Comparison of ENCODE assay signal across 8 cellular contexts in genomic region chr14:31025335-31026075, GRCh38. TPM values are rescaled to one million over a fixed set of nuclear protein-coding genes. Genes with fewer than 3 reads are reported as not detected.
DNase-seq lines count a peak whose midpoint lies in the region; ATAC-seq and TF ChIP-seq lines count a peak whose summit lies in the region.

A gene with protein sequence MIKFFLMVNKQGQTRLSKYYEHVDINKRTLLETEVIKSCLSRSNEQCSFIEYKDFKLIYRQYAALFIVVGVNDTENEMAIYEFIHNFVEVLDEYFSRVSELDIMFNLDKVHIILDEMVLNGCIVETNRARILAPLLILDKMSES (plus strand): TSS chr14:31025649. CDS start chr14:31066197, 40,548 bp downstream.

- H3K4me1 ChIP-seq in MM.1S (ENCODE audit: low read length) = no peaks in the 10 kb centered on the region
- peaks cover 11% of the 10 kb centered on the region for H3K4me1 ChIP-seq in mammary epithelial cell (ENCODE audit: insufficient read depth, low read length)

- DNase-seq in CD1c-positive myeloid dendritic cell (ENCODE audit: extremely low spot score) = peak; percentile 51
- peak; percentile 7 for DNase-seq in MM.1S
- peak; percentile 53 for DNase-seq in WTC11 (ENCODE audit: low spot score)
- DNase-seq in mammary epithelial cell = peak; percentile 20
- peak; percentile 69 for DNase-seq in islet precursor cell
- peak; percentile 42 for DNase-seq in stimulated activated CD4-positive, alpha-beta T cell treated with anti-CD3 and anti-CD28 coated beads, Interleukin-12 subunit alpha, Interleukin-12 subunit beta, amount 100 ng/mL, for 4 hours

- H3K4me2 ChIP-seq in MM.1S (ENCODE audit: low read depth, low read length) = peak within 1 kb of the TSS; percentile 51
- H3K4me2 ChIP-seq in mammary epithelial cell (ENCODE audit: insufficient read depth, low read depth, low read length) = peak within 1 kb of the TSS; percentile 97

- POLR2A ChIA-PET in WTC11 (lab: Charles Lee) = interaction anchor here (0.6 to 1.7 kb wide), 6 partner anchors 20 to 103 kb away, joined by 3 to 12 read pairs (median 4); no protein-coding TSS in a partner anchor

- peak within 1 kb of the TSS; percentile 61 for H2AFZ ChIP-seq in MM.1S (ENCODE audit: low read length)
- peak within 1 kb of the TSS; percentile 93 for H2AFZ ChIP-seq in mammary epithelial cell (ENCODE audit: low read depth, low read length)

- H3K79me2 ChIP-seq in MM.1S (ENCODE audit: low read length) = peaks cover 52% of the 10 kb centered on the region
- peaks cover 72% of the 10 kb centered on the region for H3K79me2 ChIP-seq in mammary epithelial cell (ENCODE audit: insufficient read depth, low read length)

- peaks cover 5% of the 10 kb centered on the region for H3K36me3 Mint-ChIP-seq in WTC11

- TF ChIP-seq CTCF in MM.1S (IDR thresholded peaks at IDR 0.05; ENCODE audit: low read length) = no peak
- no peak for TF ChIP-seq CTCF in WTC11 (IDR thresholded peaks at IDR 0.05)
- TF ChIP-seq CTCF in mammary epithelial cell (conservative IDR thresholded peaks at IDR 0.05 in 1 of 2, IDR thresholded peaks at IDR 0.05 in 1 of 2; ENCODE audit: extremely low read depth in 1 of 2, insufficient read depth in 1 of 2, low read depth in 1 of 2, low read length in 2 of 2) = no peak

- 0% methylated on average over 15 of the region's 52 CpGs for WGBS in mammary epithelial cell (ENCODE audit: low coverage, missing lambda C conversion rate)

- H3F3A ChIP-seq in MM.1S (ENCODE audit: insufficient read depth, low read length) = peaks cover 12% of the 10 kb centered on the region

- intact Hi-C loops in mammary epithelial cell (cut with micrococcal nuclease) = loop anchor here (1.0 to 2.0 kb wide), 4 partner anchors 31 to 57 kb away; no protein-coding TSS in a partner anchor

- peak within 1 kb of the TSS; percentile 99 for H3K27ac Mint-ChIP-seq in WTC11

- no TSS peak for BruUV-seq in mammary epithelial cell (replicated peaks; lab: Mats Ljungman, UMichigan)

- H3K9me3 ChIP-seq in MM.1S (replicated peaks; ENCODE audit: insufficient read depth, low read length) = no peaks in the 10 kb centered on the region
- no peaks in the 10 kb centered on the region for H3K9me3 ChIP-seq in mammary epithelial cell (replicated peaks; ENCODE audit: insufficient read depth, low read length)

- ATAC-seq in GM21381 (IDR thresholded peaks at IDR 0.05; ENCODE audit: unreplicated experiment) = peak; percentile 14
- peak; percentile 17 for ATAC-seq in WTC11
- no peak for ATAC-seq in GM18873 (IDR thresholded peaks at IDR 0.05; ENCODE audit: low FRiP score, unreplicated experiment)

- dilution Hi-C loops in mammary epithelial cell (cut with HindIII; ENCODE audit: low sequenced_read_pairs) = no loop called here

- no peaks in the 10 kb centered on the region for H3K27me3 Mint-ChIP-seq in WTC11 (ENCODE audit: low read depth)

- H3K4me3 ChIP-seq in MM.1S (ENCODE audit: low read length) (peak within 1 kb of the TSS; percentile 80), mammary epithelial cell (replicated peaks in 1 of 3; ENCODE audit: insufficient read depth in 1 of 3, low read depth in 2 of 3, low read length in 3 of 3) (peak within 1 kb of the TSS; percentile 58 to 96 (median 80))

- in situ Hi-C loops in mammary epithelial cell (cut with MboI; ENCODE audit: low sequenced_read_pairs in 2 of 2) = loop anchor here (5.0 to 10.0 kb wide), 2 partner anchors 47 to 49 kb away; no protein-coding TSS in a partner anchor

- peak within 1 kb of the TSS; percentile 93; the same call in 1 of the 2 replicates for H3K27ac ChIP-seq in MM.1S (ENCODE audit: low read length)
- peak within 1 kb of the TSS; percentile 90 for H3K27ac ChIP-seq in mammary epithelial cell (ENCODE audit: insufficient read depth, low read depth, low read length)

- no peaks in the 10 kb centered on the region for H3K36me3 ChIP-seq in MM.1S (replicated peaks; ENCODE audit: insufficient read depth, low read length)
- peaks cover 6% of the 10 kb centered on the region for H3K36me3 ChIP-seq in mammary epithelial cell (ENCODE audit: insufficient read depth, low read length)

- no peaks in the 10 kb centered on the region for H3K9me3 Mint-ChIP-seq in WTC11

- H3K4me1 Mint-ChIP-seq in WTC11 = peaks cover 40% of the 10 kb centered on the region

- peak within 1 kb of the TSS; percentile 80 for H3K9ac ChIP-seq in MM.1S (ENCODE audit: low read length)
- peak within 1 kb of the TSS; percentile 97 for H3K9ac ChIP-seq in mammary epithelial cell (ENCODE audit: insufficient read depth, low read length)

- CTCF ChIA-PET in WTC11 (lab: Charles Lee) (no interaction called here), mammary epithelial cell (lab: Charles Lee; ENCODE audit: low non-redundant PET) (no interaction called here)

- H4K20me1 ChIP-seq in MM.1S (ENCODE audit: insufficient read depth, low read length) = no peaks in the 10 kb centered on the region
- no peaks in the 10 kb centered on the region for H4K20me1 ChIP-seq in mammary epithelial cell (ENCODE audit: insufficient read depth, low read length)

- H3K4me3 Mint-ChIP-seq in WTC11 = peak within 1 kb of the TSS; percentile 89

- H3K27me3 ChIP-seq in MM.1S (replicated peaks; ENCODE audit: insufficient read depth, low read length) (no peaks in the 10 kb centered on the region), mammary epithelial cell (ENCODE audit: insufficient read depth, low read length) (no peaks in the 10 kb centered on the region)

- no peaks in the 10 kb centered on the region for H3K9me2 ChIP-seq in MM.1S (replicated peaks; ENCODE audit: insufficient read depth, low read length)

TF ChIP-seq in WTC11, 78 proteins besides CTCF, POLR2A, EP300 and RAD21:
- TF ChIP-seq TCF7 (CRISPR knock-in tag; IDR thresholded peaks at IDR 0.05; ENCODE audit: low read depth) = no peak
- TF ChIP-seq ZNF232 (CRISPR knock-in tag; IDR thresholded peaks at IDR 0.05) = 0 out of 2 replicates have a peak, but pooled peaks have one; percentile 58
- no peak for TF ChIP-seq ATF6 (CRISPR knock-in tag; IDR thresholded peaks at IDR 0.05)
- 0 out of 2 replicates have a peak, but pooled peaks have one; percentile 55 for TF ChIP-seq ATF1 (CRISPR knock-in tag; IDR thresholded peaks at IDR 0.05)
- TF ChIP-seq ZNF219 (CRISPR knock-in tag; IDR thresholded peaks at IDR 0.05; ENCODE audit: borderline replicate concordance) = peak; percentile 36; the same call in 1 of the 2 replicates
- TF ChIP-seq KAT7 (CRISPR knock-in tag; IDR thresholded peaks at IDR 0.05; ENCODE audit: borderline replicate concordance) = 0 out of 2 replicates have a peak, but pooled peaks have one; percentile 69
- TF ChIP-seq GABPB1 (CRISPR knock-in tag; IDR thresholded peaks at IDR 0.05) = 0 out of 2 replicates have a peak, but pooled peaks have one; percentile 21
- peak; percentile 15; the same call in 1 of the 2 replicates for TF ChIP-seq JUN (CRISPR knock-in tag; IDR thresholded peaks at IDR 0.05)
- TF ChIP-seq CBFB (CRISPR knock-in tag; IDR thresholded peaks at IDR 0.05; ENCODE audit: low read depth) = 0 out of 2 replicates have a peak, but pooled peaks have one; percentile 4
- 0 out of 2 replicates have a peak, but pooled peaks have one; percentile 19 for TF ChIP-seq ETV6 (CRISPR knock-in tag; IDR thresholded peaks at IDR 0.05)
- TF ChIP-seq, protein P1, sequence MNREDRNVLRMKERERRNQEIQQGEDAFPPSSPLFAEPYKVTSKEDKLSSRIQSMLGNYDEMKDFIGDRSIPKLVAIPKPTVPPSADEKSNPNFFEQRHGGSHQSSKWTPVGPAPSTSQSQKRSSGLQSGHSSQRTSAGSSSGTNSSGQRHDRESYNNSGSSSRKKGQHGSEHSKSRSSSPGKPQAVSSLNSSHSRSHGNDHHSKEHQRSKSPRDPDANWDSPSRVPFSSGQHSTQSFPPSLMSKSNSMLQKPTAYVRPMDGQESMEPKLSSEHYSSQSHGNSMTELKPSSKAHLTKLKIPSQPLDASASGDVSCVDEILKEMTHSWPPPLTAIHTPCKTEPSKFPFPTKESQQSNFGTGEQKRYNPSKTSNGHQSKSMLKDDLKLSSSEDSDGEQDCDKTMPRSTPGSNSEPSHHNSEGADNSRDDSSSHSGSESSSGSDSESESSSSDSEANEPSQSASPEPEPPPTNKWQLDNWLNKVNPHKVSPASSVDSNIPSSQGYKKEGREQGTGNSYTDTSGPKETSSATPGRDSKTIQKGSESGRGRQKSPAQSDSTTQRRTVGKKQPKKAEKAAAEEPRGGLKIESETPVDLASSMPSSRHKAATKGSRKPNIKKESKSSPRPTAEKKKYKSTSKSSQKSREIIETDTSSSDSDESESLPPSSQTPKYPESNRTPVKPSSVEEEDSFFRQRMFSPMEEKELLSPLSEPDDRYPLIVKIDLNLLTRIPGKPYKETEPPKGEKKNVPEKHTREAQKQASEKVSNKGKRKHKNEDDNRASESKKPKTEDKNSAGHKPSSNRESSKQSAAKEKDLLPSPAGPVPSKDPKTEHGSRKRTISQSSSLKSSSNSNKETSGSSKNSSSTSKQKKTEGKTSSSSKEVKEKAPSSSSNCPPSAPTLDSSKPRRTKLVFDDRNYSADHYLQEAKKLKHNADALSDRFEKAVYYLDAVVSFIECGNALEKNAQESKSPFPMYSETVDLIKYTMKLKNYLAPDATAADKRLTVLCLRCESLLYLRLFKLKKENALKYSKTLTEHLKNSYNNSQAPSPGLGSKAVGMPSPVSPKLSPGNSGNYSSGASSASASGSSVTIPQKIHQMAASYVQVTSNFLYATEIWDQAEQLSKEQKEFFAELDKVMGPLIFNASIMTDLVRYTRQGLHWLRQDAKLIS (CRISPR knock-in tag; IDR thresholded peaks at IDR 0.05; ENCODE audit: borderline replicate concordance) = no peak

RNA-seq across cellular contexts. Expression of the gene that starts here (rescaled TPM):
- total RNA-seq in WTC11 (2021) = 5.5 to 7.0 TPM (median 6.2 TPM) in 3 replicates
- 1 to 10 TPM; 3.2 to 5.3 TPM for total RNA-seq in mammary epithelial cell
- 3.9 TPM for polyA plus RNA-seq in mammary epithelial cell
- polyA minus RNA-seq in mammary epithelial cell = 5.5 TPM

Comparison
In these comparisons a context has a peak if more than half of its experiments do, and no peak if none do; other contexts are left out.
1. DNase-seq: peak in every context shown above with its lines; median percentile 69 in islet precursor cell; 53 in WTC11; 51 in CD1c-positive myeloid dendritic cell; 42 in stimulated activated CD4-positive, alpha-beta T cell treated with anti-CD3 and anti-CD28 coated beads, Interleukin-12 subunit alpha, Interleukin-12 subunit beta, amount 100 ng/mL, for 4 hours; 20 in mammary epithelial cell; 7 in MM.1S.